ENCODE assay signal across 8 cellular contexts in the genomic region with DNA sequence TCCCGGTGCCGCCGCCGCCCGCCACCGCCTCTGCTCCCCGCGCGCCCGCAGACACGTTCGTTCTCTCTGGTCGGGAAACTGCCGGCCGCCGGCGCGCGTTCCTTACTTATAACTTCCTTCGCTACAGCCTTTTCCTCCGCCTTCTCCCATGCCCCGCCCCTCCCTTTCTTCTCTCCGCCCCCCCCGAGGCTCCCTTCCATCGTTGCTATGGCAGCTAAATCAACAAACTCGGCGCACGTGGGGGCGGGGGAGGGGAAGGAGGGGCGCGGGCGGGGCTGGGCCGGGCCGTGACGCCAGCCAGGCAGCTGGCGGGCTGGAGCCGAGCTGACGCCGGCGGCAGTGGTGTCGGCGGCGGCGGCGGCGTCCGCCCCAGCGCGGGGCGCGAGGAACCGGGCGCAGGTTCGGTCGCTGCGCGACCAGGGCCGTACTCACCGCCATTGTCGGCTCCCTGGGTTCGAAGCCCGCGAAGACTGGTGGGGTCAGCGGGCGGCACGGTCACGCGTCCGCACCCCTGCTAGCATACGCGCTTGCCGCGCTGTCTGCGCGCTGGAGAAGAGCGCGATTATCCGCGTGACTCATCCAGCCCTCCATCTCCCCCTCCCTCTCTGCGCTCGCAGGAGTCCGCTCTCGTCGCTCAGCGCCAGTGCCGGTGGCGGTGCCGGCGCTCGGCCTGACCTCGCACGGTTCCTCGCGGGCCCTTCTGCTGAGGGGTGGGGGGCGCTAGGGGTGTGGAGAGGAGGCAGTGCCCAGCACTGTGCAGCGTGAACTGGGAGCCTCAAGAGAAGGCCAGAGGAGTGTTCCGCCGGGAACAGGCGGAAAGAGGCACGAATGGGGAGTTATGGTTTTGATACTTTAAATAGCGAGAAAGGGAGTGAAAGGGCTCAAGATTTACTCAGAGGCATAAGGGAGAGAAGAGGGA. TPM values are rescaled to one million over a fixed set of nuclear protein-coding genes. Genes with fewer than 3 reads are reported as not detected.
A peak's percentile ranks its signal among the peaks of the same experiment; 100 is the strongest.
DNase-seq lines count a peak whose midpoint lies in the region; ATAC-seq lines count a peak whose summit lies in the region.

A gene (minus strand): TSS at position 83 of the 919 bp plus-strand sequence. CDS start 597 bp downstream, outside the sequence.

- peaks cover 20% of the 10 kb centered on the region for H3K27me3 Mint-ChIP-seq in dendritic cell treated with granulocyte-macrophage colony-stimulating factor and Interleukin-4, amounts not matched to agents 40 ng/mL and 50 ng/mL, for 4 days

- peaks cover 51% of the 10 kb centered on the region for H3K36me3 Mint-ChIP-seq in dendritic cell treated with granulocyte-macrophage colony-stimulating factor and Interleukin-4, amounts not matched to agents 40 ng/mL and 50 ng/mL, for 4 days (ENCODE audit: low read depth)

- ATAC-seq in HG03103 (IDR thresholded peaks at IDR 0.05; ENCODE audit: low read depth, unreplicated experiment) (peak; percentile 64), left lobe of liver (peak; percentile 81)

- DNase-seq in activated gamma-delta T cell treated with Interleukin-2 at 50 U/mL for 16 hours (peak; percentile 34), activated gamma-delta T cell (lab: John Stamatoyannopoulos, UW) (no peak), NCI-H226 (peak; percentile 75), left lobe of liver (ENCODE audit: low spot score) (peak; percentile 82)
- peak; percentile 82 for DNase-seq in activated CD4-positive, alpha-beta T cell treated with anti-CD3 and anti-CD28 coated beads for 48 hours
- peak; percentile 5 to 19 for DNase-seq in stimulated activated CD4-positive, alpha-beta T cell treated with anti-CD3 and anti-CD28 coated beads, Interleukin-1b, Interleukin-23, amount 100 ng/mL, for 1 hour (ENCODE audit: low read depth in 2 of 2)

- intact Hi-C loops in dendritic cell treated with granulocyte-macrophage colony-stimulating factor and Interleukin-4, amounts not matched to agents 40 ng/mL and 50 ng/mL, for 4 days (cut with micrococcal nuclease), result loop anchor here (2.0 to 10.0 kb wide), 3 partner anchors 149 to 385 kb away; no protein-coding TSS in a partner anchor

- peak within 1 kb of the TSS; percentile 99 for H3K27ac Mint-ChIP-seq in dendritic cell treated with granulocyte-macrophage colony-stimulating factor and Interleukin-4, amounts not matched to agents 40 ng/mL and 50 ng/mL, for 4 days

- H3K4me3 Mint-ChIP-seq in dendritic cell treated with granulocyte-macrophage colony-stimulating factor and Interleukin-4, amounts not matched to agents 40 ng/mL and 50 ng/mL, for 4 days, result peak within 1 kb of the TSS; percentile 99

- H3K4me1 Mint-ChIP-seq in dendritic cell treated with granulocyte-macrophage colony-stimulating factor and Interleukin-4, amounts not matched to agents 40 ng/mL and 50 ng/mL, for 4 days (ENCODE audit: low read depth), result peaks cover 51% of the 10 kb centered on the region

- H3K9me3 Mint-ChIP-seq in dendritic cell treated with granulocyte-macrophage colony-stimulating factor and Interleukin-4, amounts not matched to agents 40 ng/mL and 50 ng/mL, for 4 days, result no peaks in the 10 kb centered on the region

RNA-seq across cellular contexts. Expression of the gene that starts here (rescaled TPM):
- 2.9 TPM for total RNA-seq in left lobe of liver
